ENCODE assay signal across 1 cellular context in the genomic region with DNA sequence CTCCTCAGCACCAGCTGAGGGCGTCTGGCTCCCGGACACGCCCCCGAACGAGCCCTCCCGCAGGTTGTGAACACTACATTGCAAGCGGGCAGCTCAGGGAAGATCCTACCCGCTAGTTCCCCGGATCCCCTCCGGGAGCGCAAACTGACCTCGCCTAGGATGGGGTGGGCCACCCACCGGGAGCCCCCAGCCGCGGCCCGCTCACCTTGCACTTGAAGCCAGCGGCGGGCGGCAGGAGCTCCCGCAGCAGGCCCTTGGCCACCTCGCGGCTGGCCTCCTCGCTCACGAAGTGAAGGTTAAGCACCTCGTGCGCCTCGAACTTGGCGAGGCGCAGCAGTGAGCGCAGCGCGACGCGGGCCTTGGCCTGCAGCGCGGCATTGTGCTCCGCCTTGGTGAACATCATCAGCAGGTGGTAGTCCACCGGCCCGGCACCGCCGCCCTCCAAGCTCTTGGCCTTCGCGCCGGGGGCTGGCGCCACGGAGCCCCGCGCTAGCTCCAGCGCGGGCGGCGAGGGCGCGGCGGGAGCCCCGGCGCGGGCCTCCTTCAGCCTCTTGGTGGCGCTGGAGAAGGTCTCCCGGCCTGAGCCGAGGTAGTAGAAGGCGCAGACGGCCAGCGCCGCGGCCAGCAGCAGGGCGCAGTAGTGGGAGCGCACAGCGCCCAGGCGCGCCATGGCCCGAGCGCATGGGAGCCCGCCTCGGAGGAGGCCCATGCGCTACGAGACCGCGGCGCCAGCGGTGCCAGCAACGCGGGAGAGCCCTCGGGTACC.
TF ChIP-seq lines count a peak whose summit lies in the region.

No MANE protein-coding gene starts in this region.

TF ChIP-seq in WTC11, 78 proteins besides CTCF, POLR2A, EP300 and RAD21 (continued from another document):
- TF ChIP-seq STAT6 (CRISPR knock-in tag; conservative IDR thresholded peaks at IDR 0.05; ENCODE audit: low read depth), result no peak
- TF ChIP-seq USF1 (CRISPR knock-in tag; IDR thresholded peaks at IDR 0.05), result peak; percentile 37
- TF ChIP-seq, protein P1, sequence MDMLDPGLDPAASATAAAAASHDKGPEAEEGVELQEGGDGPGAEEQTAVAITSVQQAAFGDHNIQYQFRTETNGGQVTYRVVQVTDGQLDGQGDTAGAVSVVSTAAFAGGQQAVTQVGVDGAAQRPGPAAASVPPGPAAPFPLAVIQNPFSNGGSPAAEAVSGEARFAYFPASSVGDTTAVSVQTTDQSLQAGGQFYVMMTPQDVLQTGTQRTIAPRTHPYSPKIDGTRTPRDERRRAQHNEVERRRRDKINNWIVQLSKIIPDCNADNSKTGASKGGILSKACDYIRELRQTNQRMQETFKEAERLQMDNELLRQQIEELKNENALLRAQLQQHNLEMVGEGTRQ (CRISPR knock-in tag; IDR thresholded peaks at IDR 0.05), result no peak
- 0 out of 2 replicates have a peak, but pooled peaks have one; percentile 21 for TF ChIP-seq PRDM15 (CRISPR knock-in tag; IDR thresholded peaks at IDR 0.05)
- 0 out of 2 replicates have a peak, but pooled peaks have one; percentile 35 for TF ChIP-seq ZBTB43 (CRISPR knock-in tag; IDR thresholded peaks at IDR 0.05)
- no peak for TF ChIP-seq GRHL2 (CRISPR knock-in tag; IDR thresholded peaks at IDR 0.05; ENCODE audit: insufficient replicate concordance, severe bottlenecking)
- TF ChIP-seq ZBTB21 (CRISPR knock-in tag; IDR thresholded peaks at IDR 0.05; ENCODE audit: borderline replicate concordance), result no peak
- 0 out of 2 replicates have a peak, but pooled peaks have one; percentile 75 for TF ChIP-seq FOXK1 (CRISPR knock-in tag; IDR thresholded peaks at IDR 0.05)
- TF ChIP-seq, protein P2, sequence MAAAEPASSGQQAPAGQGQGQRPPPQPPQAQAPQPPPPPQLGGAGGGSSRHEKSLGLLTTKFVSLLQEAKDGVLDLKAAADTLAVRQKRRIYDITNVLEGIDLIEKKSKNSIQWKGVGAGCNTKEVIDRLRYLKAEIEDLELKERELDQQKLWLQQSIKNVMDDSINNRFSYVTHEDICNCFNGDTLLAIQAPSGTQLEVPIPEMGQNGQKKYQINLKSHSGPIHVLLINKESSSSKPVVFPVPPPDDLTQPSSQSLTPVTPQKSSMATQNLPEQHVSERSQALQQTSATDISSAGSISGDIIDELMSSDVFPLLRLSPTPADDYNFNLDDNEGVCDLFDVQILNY (CRISPR knock-in tag; IDR thresholded peaks at IDR 0.05), result peak; percentile 54; the same call in 1 of the 2 replicates
- peak; percentile 86; the same call in 1 of the 2 replicates for TF ChIP-seq ZNF219 (CRISPR knock-in tag; IDR thresholded peaks at IDR 0.05; ENCODE audit: borderline replicate concordance)
- TF ChIP-seq FOXP1 (CRISPR knock-in tag; IDR thresholded peaks at IDR 0.05; ENCODE audit: borderline replicate concordance), result peak; percentile 77
- TF ChIP-seq, protein P3, sequence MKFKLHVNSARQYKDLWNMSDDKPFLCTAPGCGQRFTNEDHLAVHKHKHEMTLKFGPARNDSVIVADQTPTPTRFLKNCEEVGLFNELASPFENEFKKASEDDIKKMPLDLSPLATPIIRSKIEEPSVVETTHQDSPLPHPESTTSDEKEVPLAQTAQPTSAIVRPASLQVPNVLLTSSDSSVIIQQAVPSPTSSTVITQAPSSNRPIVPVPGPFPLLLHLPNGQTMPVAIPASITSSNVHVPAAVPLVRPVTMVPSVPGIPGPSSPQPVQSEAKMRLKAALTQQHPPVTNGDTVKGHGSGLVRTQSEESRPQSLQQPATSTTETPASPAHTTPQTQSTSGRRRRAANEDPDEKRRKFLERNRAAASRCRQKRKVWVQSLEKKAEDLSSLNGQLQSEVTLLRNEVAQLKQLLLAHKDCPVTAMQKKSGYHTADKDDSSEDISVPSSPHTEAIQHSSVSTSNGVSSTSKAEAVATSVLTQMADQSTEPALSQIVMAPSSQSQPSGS (CRISPR knock-in tag; IDR thresholded peaks at IDR 0.05; ENCODE audit: borderline replicate concordance, low read depth), result no peak
- no peak for TF ChIP-seq MLX (CRISPR knock-in tag; IDR thresholded peaks at IDR 0.05)
- TF ChIP-seq JUN (CRISPR knock-in tag; IDR thresholded peaks at IDR 0.05), result peak; percentile 89
- TF ChIP-seq E2F1 (CRISPR knock-in tag; IDR thresholded peaks at IDR 0.05), result no peak
- TF ChIP-seq NR3C1 (CRISPR knock-in tag; conservative IDR thresholded peaks at IDR 0.05; ENCODE audit: low read depth), result no peak; the same call in 1 of the 2 replicates
- TF ChIP-seq, protein P4, sequence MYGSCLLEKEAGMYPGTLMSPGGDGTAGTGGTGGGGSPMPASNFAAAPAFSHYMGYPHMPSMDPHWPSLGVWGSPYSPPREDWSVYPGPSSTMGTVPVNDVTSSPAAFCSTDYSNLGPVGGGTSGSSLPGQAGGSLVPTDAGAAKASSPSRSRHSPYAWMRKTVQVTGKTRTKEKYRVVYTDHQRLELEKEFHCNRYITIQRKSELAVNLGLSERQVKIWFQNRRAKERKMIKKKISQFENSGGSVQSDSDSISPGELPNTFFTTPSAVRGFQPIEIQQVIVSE (CRISPR knock-in tag; IDR thresholded peaks at IDR 0.05; ENCODE audit: borderline replicate concordance), result no peak
- TF ChIP-seq TEAD4 (CRISPR knock-in tag; IDR thresholded peaks at IDR 0.05), result peak; percentile 62; the same call in 1 of the 2 replicates
- TF ChIP-seq GABPB1 (CRISPR knock-in tag; IDR thresholded peaks at IDR 0.05), result peak; percentile 35
- TF ChIP-seq MAX (CRISPR knock-in tag; IDR thresholded peaks at IDR 0.05), result peak; percentile 94
- TF ChIP-seq, protein P5, sequence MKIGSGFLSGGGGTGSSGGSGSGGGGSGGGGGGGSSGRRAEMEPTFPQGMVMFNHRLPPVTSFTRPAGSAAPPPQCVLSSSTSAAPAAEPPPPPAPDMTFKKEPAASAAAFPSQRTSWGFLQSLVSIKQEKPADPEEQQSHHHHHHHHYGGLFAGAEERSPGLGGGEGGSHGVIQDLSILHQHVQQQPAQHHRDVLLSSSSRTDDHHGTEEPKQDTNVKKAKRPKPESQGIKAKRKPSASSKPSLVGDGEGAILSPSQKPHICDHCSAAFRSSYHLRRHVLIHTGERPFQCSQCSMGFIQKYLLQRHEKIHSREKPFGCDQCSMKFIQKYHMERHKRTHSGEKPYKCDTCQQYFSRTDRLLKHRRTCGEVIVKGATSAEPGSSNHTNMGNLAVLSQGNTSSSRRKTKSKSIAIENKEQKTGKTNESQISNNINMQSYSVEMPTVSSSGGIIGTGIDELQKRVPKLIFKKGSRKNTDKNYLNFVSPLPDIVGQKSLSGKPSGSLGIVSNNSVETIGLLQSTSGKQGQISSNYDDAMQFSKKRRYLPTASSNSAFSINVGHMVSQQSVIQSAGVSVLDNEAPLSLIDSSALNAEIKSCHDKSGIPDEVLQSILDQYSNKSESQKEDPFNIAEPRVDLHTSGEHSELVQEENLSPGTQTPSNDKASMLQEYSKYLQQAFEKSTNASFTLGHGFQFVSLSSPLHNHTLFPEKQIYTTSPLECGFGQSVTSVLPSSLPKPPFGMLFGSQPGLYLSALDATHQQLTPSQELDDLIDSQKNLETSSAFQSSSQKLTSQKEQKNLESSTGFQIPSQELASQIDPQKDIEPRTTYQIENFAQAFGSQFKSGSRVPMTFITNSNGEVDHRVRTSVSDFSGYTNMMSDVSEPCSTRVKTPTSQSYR (CRISPR knock-in tag; IDR thresholded peaks at IDR 0.05), result 0 out of 2 replicates have a peak, but pooled peaks have one; percentile 21
- TF ChIP-seq ZNF121 (CRISPR knock-in tag; IDR thresholded peaks at IDR 0.05), result no peak
- TF ChIP-seq ZMAT4 (CRISPR knock-in tag; IDR thresholded peaks at IDR 0.05), result 0 out of 2 replicates have a peak, but pooled peaks have one; percentile 28
- TF ChIP-seq, protein P6, sequence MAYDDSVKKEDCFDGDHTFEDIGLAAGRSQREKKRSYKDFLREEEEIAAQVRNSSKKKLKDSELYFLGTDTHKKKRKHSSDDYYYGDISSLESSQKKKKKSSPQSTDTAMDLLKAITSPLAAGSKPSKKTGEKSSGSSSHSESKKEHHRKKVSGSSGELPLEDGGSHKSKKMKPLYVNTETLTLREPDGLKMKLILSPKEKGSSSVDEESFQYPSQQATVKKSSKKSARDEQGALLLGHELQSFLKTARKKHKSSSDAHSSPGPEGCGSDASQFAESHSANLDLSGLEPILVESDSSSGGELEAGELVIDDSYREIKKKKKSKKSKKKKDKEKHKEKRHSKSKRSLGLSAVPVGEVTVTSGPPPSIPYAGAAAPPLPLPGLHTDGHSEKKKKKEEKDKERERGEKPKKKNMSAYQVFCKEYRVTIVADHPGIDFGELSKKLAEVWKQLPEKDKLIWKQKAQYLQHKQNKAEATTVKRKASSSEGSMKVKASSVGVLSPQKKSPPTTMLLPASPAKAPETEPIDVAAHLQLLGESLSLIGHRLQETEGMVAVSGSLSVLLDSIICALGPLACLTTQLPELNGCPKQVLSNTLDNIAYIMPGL (CRISPR knock-in tag; IDR thresholded peaks at IDR 0.05), result peak; percentile 62
